Comparison of ENCODE assay signal across 26 cellular contexts in genomic region chr2:98383166-98383565, GRCh38. TPM values are rescaled to one million over a fixed set of nuclear protein-coding genes. Genes with fewer than 3 reads are reported as not detected.
DNase-seq lines count a peak whose midpoint lies in the region; ATAC-seq and TF ChIP-seq lines count a peak whose summit lies in the region.
"Had no signal": no experiment of that assay in that cellular context is flagged by ENCODE, and none has a peak within 500 bp of the region (broad histone marks: within the 10 kb centered on the region; RNA-seq: fewer than 3 reads in every experiment).

No MANE protein-coding gene starts in this region.

- no peak for TF ChIP-seq CTCF in choroid plexus epithelial cell (conservative IDR thresholded peaks at IDR 0.05; ENCODE audit: low read depth, low read length)
- TF ChIP-seq CTCF in neural progenitor cell (IDR thresholded peaks at IDR 0.05): no peak
- TF ChIP-seq CTCF in smooth muscle cell (IDR thresholded peaks at IDR 0.05; ENCODE audit: borderline replicate concordance, insufficient read depth, poor library complexity, severe bottlenecking): no peak

- H3F3A ChIP-seq in neural progenitor cell (ENCODE audit: low read depth): no peaks in the 10 kb centered on the region
- no peaks in the 10 kb centered on the region for H3F3A ChIP-seq in smooth muscle cell (ENCODE audit: low read depth)

- H3K79me2 ChIP-seq in neural progenitor cell (ENCODE audit: low read depth) (no peaks in the 10 kb centered on the region), smooth muscle cell (ENCODE audit: low read depth) (no peaks in the 10 kb centered on the region)

- peaks cover 8% of the 10 kb centered on the region for H3K4me1 ChIP-seq in neural progenitor cell
- H3K4me1 ChIP-seq in smooth muscle cell (ENCODE audit: low read depth): no peaks in the 10 kb centered on the region

- no peak for ATAC-seq in GM18519 (IDR thresholded peaks at IDR 0.05; ENCODE audit: low FRiP score, unreplicated experiment)
- ATAC-seq: Panc1 had no signal

- no peak overlapping the region for H3K27ac ChIP-seq in neural progenitor cell
- no peak overlapping the region for H3K27ac ChIP-seq in smooth muscle cell (ENCODE audit: low read depth)
- H3K27ac ChIP-seq: HL-60, RWPE1 had no signal

- H4K20me1 ChIP-seq in neural progenitor cell (ENCODE audit: low read depth) (no peaks in the 10 kb centered on the region), smooth muscle cell (ENCODE audit: low read depth) (no peaks in the 10 kb centered on the region)

- H3K36me3 ChIP-seq in H7 (replicated peaks; ENCODE audit: control insufficient read depth, insufficient read depth, low read length): no peaks in the 10 kb centered on the region
- H3K36me3 ChIP-seq in neural progenitor cell: no peaks in the 10 kb centered on the region
- H3K36me3 ChIP-seq in smooth muscle cell (ENCODE audit: low read depth): no peaks in the 10 kb centered on the region
- H3K36me3 ChIP-seq: HAP-1 had no signal

- H3K27me3 Mint-ChIP-seq in neural progenitor cell (ENCODE audit: insufficient read depth, low read depth): peaks cover 2% of the 10 kb centered on the region

- H3K9ac ChIP-seq in neural progenitor cell (no peak overlapping the region), smooth muscle cell (ENCODE audit: low read depth) (no peak overlapping the region)

- H2AFZ ChIP-seq in neural progenitor cell (replicated peaks) (peak overlapping the region; percentile 24), smooth muscle cell (ENCODE audit: low read depth) (no peak overlapping the region)

- no peaks in the 10 kb centered on the region for H3K36me3 Mint-ChIP-seq in neural progenitor cell
- H3K36me3 Mint-ChIP-seq: IgD-negative memory B cell had no signal

- H3K4me1 Mint-ChIP-seq in neural progenitor cell: peaks cover 28% of the 10 kb centered on the region

- no peak overlapping the region for H3K4me3 ChIP-seq in H7 (ENCODE audit: insufficient read depth, low read depth, low read length)
- H3K4me3 ChIP-seq in choroid plexus epithelial cell (ENCODE audit: low read depth, low read length): no peak overlapping the region
- no peak overlapping the region for H3K4me3 ChIP-seq in neural progenitor cell
- no peak overlapping the region for H3K4me3 ChIP-seq in smooth muscle cell
- H3K4me3 ChIP-seq: HAP-1 had no signal

- WGBS in smooth muscle cell (ENCODE audit: low lambda C conversion rate): 55% methylated on average over 5 of the region's 6 CpGs

- no peak overlapping the region for H3K27ac Mint-ChIP-seq in neural progenitor cell
- H3K27ac Mint-ChIP-seq: IgD-negative memory B cell had no signal

- no peaks in the 10 kb centered on the region for H3K9me3 Mint-ChIP-seq in neural progenitor cell
- H3K9me3 Mint-ChIP-seq: IgD-negative memory B cell had no signal

- H3K4me2 ChIP-seq in neural progenitor cell (no peak overlapping the region), smooth muscle cell (no peak overlapping the region)

- H3K9me3 ChIP-seq in neural progenitor cell (ENCODE audit: low read depth): no peaks in the 10 kb centered on the region
- no peaks in the 10 kb centered on the region for H3K9me3 ChIP-seq in smooth muscle cell (replicated peaks; ENCODE audit: low read depth)
- H3K9me3 ChIP-seq: HAP-1 had no signal

- peak overlapping the region; percentile 58 for H3K4me3 Mint-ChIP-seq in neural progenitor cell
- H3K4me3 Mint-ChIP-seq: IgD-negative memory B cell had no signal

- peak; percentile 12 for DNase-seq in NCI-H748 (lab: John Stamatoyannopoulos, UW; ENCODE audit: unreplicated experiment)
- no peak for DNase-seq in NCI-H748 treated with DMSO at 0.1 percent for 48 hours (lab: John Stamatoyannopoulos, UW)
- DNase-seq in H7: peak; percentile 58
- peak; percentile 8 for DNase-seq in choroid plexus epithelial cell (ENCODE audit: low read depth)
- DNase-seq in neural progenitor cell (ENCODE audit: low spot score): no peak
- DNase-seq in occipital lobe (lab: John Stamatoyannopoulos, UW): no peak
- DNase-seq in smooth muscle cell (lab: John Stamatoyannopoulos, UW; ENCODE audit: unreplicated experiment): no peak
- DNase-seq: Calu3, DND-41, NCI-H1048, NCI-H1417 treated with DMSO at 0.1 percent for 48 hours, NCI-H187, NCI-H2081 treated with DMSO at 0.1 percent for 48 hours, NCI-H446 treated with DMSO at 0.1 percent for 48 hours, NCI-H526, SHP77 had no signal

- H3K27me3 ChIP-seq in H7 (ENCODE audit: control insufficient read depth, insufficient read depth, low read length) (peaks cover 11% of the 10 kb centered on the region), neural progenitor cell (no peaks in the 10 kb centered on the region), smooth muscle cell (ENCODE audit: low read depth) (peaks cover 7% of the 10 kb centered on the region)

RNA-seq across cellular contexts. Expression of gene CNGA3, which starts 36.9 kb away (rescaled TPM):
- 0.10 TPM in 1 of 2 replicates, not detected in the other for total RNA-seq in H7 (2014; rRNA removed; shearing (Covaris generic))
- total RNA-seq in neural progenitor cell (ENCODE audit: low replicate concordance) (not detected in 2 replicates), occipital lobe (4.4 TPM), smooth muscle cell (not detected in 2 replicates)
- not detected in 2 replicates for polyA plus RNA-seq in smooth muscle cell
- total RNA-seq: A172, Calu3, OCI-LY7, SK-MEL-5 had no signal
- polyA plus RNA-seq: BJ, IgD-negative memory B cell had no signal

Comparison
In these comparisons a context has a peak if more than half of its experiments do, and no peak if none do; other contexts are left out.
1. DNase-seq: peak in NCI-H748 (single experiment), H7 (single experiment) and choroid plexus epithelial cell (single experiment); none in NCI-H748 treated with DMSO at 0.1 percent for 48 hours (single experiment), neural progenitor cell (single experiment), occipital lobe (single experiment) and smooth muscle cell (single experiment).